8 cellular contexts compared by ENCODE assay signal in genomic region chr3:64687781-64688515, GRCh38. TPM values are rescaled to one million over a fixed set of nuclear protein-coding genes. Genes with fewer than 3 reads are reported as not detected.
DNase-seq lines count a peak whose midpoint lies in the region; ATAC-seq and TF ChIP-seq lines count a peak whose summit lies in the region.

Gene ADAMTS9, minus strand, starts transcription at chr3:64688000. Its CDS starts 343 bp downstream, at chr3:64687657.

- no peaks in the 10 kb centered on the region for H3K9me3 Mint-ChIP-seq in chondrocyte (ENCODE audit: low read depth)

- DNase-seq in NCI-H510A treated with DMSO at 0.1 percent for 48 hours (lab: John Stamatoyannopoulos, UW) (peak; percentile 2), NCI-H510A (lab: John Stamatoyannopoulos, UW) (no peak), chondrocyte (ENCODE audit: low spot score) (peak; percentile 95), inferior parietal cortex (ENCODE audit: extremely low spot score) (peak; percentile 7), GDM1 (lab: John Stamatoyannopoulos, UW) (no peak), NCI-H774 (lab: John Stamatoyannopoulos, UW) (no peak)

- H3K4me2 ChIP-seq in skeletal muscle satellite cell (ENCODE audit: low read length) = peak within 1 kb of the TSS; percentile 95

- H3K9me3 ChIP-seq in skeletal muscle satellite cell (replicated peaks; ENCODE audit: low read length) = no peaks in the 10 kb centered on the region

- H3K4me1 ChIP-seq in skeletal muscle satellite cell (ENCODE audit: control insufficient read depth, insufficient read depth, low read length) = peaks cover 5% of the 10 kb centered on the region

- ATAC-seq in HG03159 (IDR thresholded peaks at IDR 0.05; ENCODE audit: unreplicated experiment) = no peak

- H3K4me3 Mint-ChIP-seq in chondrocyte (ENCODE audit: unreplicated experiment) = peak within 1 kb of the TSS; percentile 97

- H3K36me3 ChIP-seq in skeletal muscle satellite cell (ENCODE audit: insufficient read depth, low read length) = no peaks in the 10 kb centered on the region

- peaks cover 14% of the 10 kb centered on the region for H3K27me3 ChIP-seq in skeletal muscle satellite cell (ENCODE audit: control insufficient read depth, insufficient read depth, low read length)

- no peaks in the 10 kb centered on the region for H3K36me3 Mint-ChIP-seq in chondrocyte (ENCODE audit: low read depth)

- peak within 1 kb of the TSS; percentile 98 for H3K27ac Mint-ChIP-seq in chondrocyte (ENCODE audit: unreplicated experiment)

- H3K9ac ChIP-seq in skeletal muscle satellite cell (ENCODE audit: low read depth, low read length) = peak within 1 kb of the TSS; percentile 72

- H3K4me1 Mint-ChIP-seq in chondrocyte (ENCODE audit: low read depth) = peaks cover 35% of the 10 kb centered on the region

- TF ChIP-seq CTCF in chondrocyte (IDR thresholded peaks at IDR 0.05) = peak; percentile 23

- peak within 1 kb of the TSS; percentile 69 for H3K4me3 ChIP-seq in skeletal muscle satellite cell (ENCODE audit: low read length)

- H3K27me3 Mint-ChIP-seq in chondrocyte (ENCODE audit: low read depth) = no peaks in the 10 kb centered on the region

RNA-seq across cellular contexts. Expression of gene ADAMTS9, which starts in this region (rescaled TPM):
- 4.6 to 5.6 TPM (median 5.1 TPM) in 3 replicates for total RNA-seq in chondrocyte
- 1.3 and 2.2 TPM in 2 replicates for total RNA-seq in skeletal muscle satellite cell (2012; rRNA removed)

Comparison
In these comparisons a context has a peak if more than half of its experiments do, and no peak if none do; other contexts are left out.
1. DNase-seq: peak in NCI-H510A treated with DMSO at 0.1 percent for 48 hours (single experiment), chondrocyte (single experiment) and inferior parietal cortex (single experiment); none in NCI-H510A (single experiment), GDM1 (single experiment) and NCI-H774 (single experiment).